Comparison of ENCODE assay signal across 1 cellular context in the genomic region with DNA sequence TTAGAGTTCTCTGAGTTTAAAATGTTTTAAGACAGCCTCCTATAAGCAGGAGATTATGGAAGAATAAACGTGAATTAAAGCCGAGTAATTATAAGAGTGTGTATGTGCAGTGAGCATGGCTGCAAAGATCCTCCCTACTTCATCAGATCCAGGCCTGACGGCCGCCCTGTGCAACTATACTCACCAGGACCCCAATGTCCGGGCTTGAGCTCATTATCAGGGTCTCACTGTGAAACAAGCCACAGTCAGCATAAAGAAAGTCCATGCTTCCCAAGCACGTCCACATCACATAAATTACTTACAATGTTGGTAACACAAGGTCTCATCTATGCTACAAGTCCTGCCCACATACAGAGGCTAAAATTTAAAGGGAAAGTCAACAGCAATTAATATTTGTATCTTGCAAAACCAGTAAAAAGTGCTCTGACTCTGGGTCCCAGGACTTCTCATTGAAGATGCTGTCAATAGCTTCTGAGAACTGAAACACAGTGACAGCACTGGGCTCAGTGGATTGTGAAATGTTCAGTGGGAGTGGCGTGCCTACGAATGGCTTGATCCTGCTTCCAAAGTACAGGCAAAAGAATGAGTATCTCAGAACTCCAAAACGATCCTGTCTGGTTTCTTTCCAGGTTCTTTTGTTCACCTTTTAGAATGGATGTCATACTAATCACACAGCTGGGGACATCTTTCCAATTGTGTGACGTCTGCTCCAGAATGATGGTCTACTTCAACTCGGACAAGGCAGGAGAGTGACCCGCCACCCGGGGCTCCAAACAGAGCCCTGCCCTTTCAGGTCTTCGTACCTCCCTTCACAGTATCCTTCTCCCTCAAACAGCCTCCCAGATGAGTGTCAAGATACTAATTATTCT.
TF ChIP-seq lines count a peak whose summit lies in the region.

No MANE protein-coding gene starts in this region.

TF ChIP-seq in HepG2, 621 proteins besides CTCF, POLR2A, EP300 and RAD21 (continued from another document):
- no peak for TF ChIP-seq PBX2 (CRISPR knock-in tag; IDR thresholded peaks at IDR 0.05)
